ENCODE assay signal across 8 cellular contexts in genomic region chr7:112206238-112207105, GRCh38. TPM values are rescaled to one million over a fixed set of nuclear protein-coding genes. Genes with fewer than 3 reads are reported as not detected.
DNase-seq lines count a peak whose midpoint lies in the region; ATAC-seq and TF ChIP-seq lines count a peak whose summit lies in the region.

Gene DOCK4 (minus strand): TSS chr7:112206399. CDS start chr7:112206138, 261 bp downstream.
Gene ZNF277 (plus strand): TSS chr7:112206695. CDS start chr7:112206717, 22 bp downstream.

- peak; percentile 95 for ATAC-seq in GM18508 (IDR thresholded peaks at IDR 0.05; ENCODE audit: insufficient read depth, unreplicated experiment)
- peak; percentile 92 for ATAC-seq in HG02981 (IDR thresholded peaks at IDR 0.05; ENCODE audit: unreplicated experiment)

- TF ChIP-seq CTCF in vagina (IDR thresholded peaks at IDR 0.05), result no peak

- H3K9ac ChIP-seq in rectal smooth muscle tissue (ENCODE audit: low read length), result peak within 1 kb of the TSS; percentile 92

- DNase-seq in NCI-H2029 (lab: John Stamatoyannopoulos, UW), result peak; percentile 99
- peak; percentile 100 for DNase-seq in T-helper 9 cell
- peak; percentile 100 for DNase-seq in astrocyte of the hippocampus (ENCODE audit: low read depth, low spot score)
- DNase-seq in hepatic stellate cell (ENCODE audit: low spot score), result peak; percentile 93
- peak; percentile 99 for DNase-seq in vagina (ENCODE audit: extremely low spot score in 2 of 2)

- H3K9me3 ChIP-seq in vagina, result no peaks in the 10 kb centered on the region

- H3K4me1 ChIP-seq in rectal smooth muscle tissue (ENCODE audit: control insufficient read depth, insufficient read depth, low read length) (no peaks in the 10 kb centered on the region), vagina (peaks cover 26% of the 10 kb centered on the region)

- peak within 1 kb of the TSS; percentile 80 for H3K27ac ChIP-seq in rectal smooth muscle tissue (ENCODE audit: low read depth, low read length)
- H3K27ac ChIP-seq in vagina, result peak within 1 kb of the TSS; percentile 82

- intact Hi-C loops in vagina (cut with DNase I), result no loop called here

- H3K36me3 ChIP-seq in rectal smooth muscle tissue (ENCODE audit: control insufficient read depth, insufficient read depth, low read length) (no peaks in the 10 kb centered on the region), vagina (no peaks in the 10 kb centered on the region)

- H3K4me3 ChIP-seq in rectal smooth muscle tissue (ENCODE audit: low read length), result peak within 1 kb of the TSS; percentile 97
- peak within 1 kb of the TSS; percentile 83 to 93 for H3K4me3 ChIP-seq in vagina

- peak in 1 of 2 donors; percentile 88 for TF ChIP-seq POLR2A in vagina (IDR thresholded peaks at IDR 0.05)

- H3K27me3 ChIP-seq in rectal smooth muscle tissue (ENCODE audit: control insufficient read depth, insufficient read depth, low read length) (no peaks in the 10 kb centered on the region), vagina (no peaks in the 10 kb centered on the region)

RNA-seq across cellular contexts. Expression of gene DOCK4, which starts in this region (rescaled TPM):
- total RNA-seq in vagina, result 40.3 TPM

RNA-seq across cellular contexts. Expression of gene ZNF277, which starts in this region (rescaled TPM):
- 21.6 TPM for total RNA-seq in vagina

Comparison
In these comparisons a context has a peak if more than half of its experiments do, and no peak if none do; other contexts are left out.
1. Peak in every context shown above with its lines: DNase-seq, ATAC-seq, H3K4me3 ChIP-seq and H3K27ac ChIP-seq.